21 cellular contexts compared by ENCODE assay signal in genomic region chr3:42991369-42992315, GRCh38. TPM values are rescaled to one million over a fixed set of nuclear protein-coding genes. Genes with fewer than 3 reads are reported as not detected.
A peak's percentile ranks its signal among the peaks of the same experiment; 100 is the strongest.
DNase-seq lines count a peak whose midpoint lies in the region; ATAC-seq and TF ChIP-seq lines count a peak whose summit lies in the region.
"Had no signal": no experiment of that assay in that cellular context is flagged by ENCODE, and none has a peak within 500 bp of the region (broad histone marks: within the 10 kb centered on the region; RNA-seq: fewer than 3 reads in every experiment).

No MANE protein-coding gene starts in this region.

- peak overlapping the region in 52 of 59 donors; percentile 4 to 84 (median 58) for H3K27ac ChIP-seq in dorsolateral prefrontal cortex
- H3K27ac ChIP-seq in mesodermal cell (ENCODE audit: low read depth, low read length, severe bottlenecking) = peak overlapping the region; percentile 37
- peak overlapping the region; percentile 50 to 89 (median 73) for H3K27ac ChIP-seq in tibial nerve
- H3K27ac ChIP-seq: lower lobe of right lung, SJSA1 had no signal

- H3K27me3 Mint-ChIP-seq in activated CD8-positive, alpha-beta T cell treated with anti-CD3 and anti-CD28 coated beads, Interleukin-2, amount 10 ng/mL, durations not matched to agents 7 days and 5 days (ENCODE audit: low read depth) = peaks cover 5% of the 10 kb centered on the region
- H3K27me3 Mint-ChIP-seq in activated CD8-positive, alpha-beta T cell treated with anti-CD3 and anti-CD28 coated beads for 36 hours = no peaks in the 10 kb centered on the region
- peaks cover 0 to under 1% (median 0%) of the 10 kb centered on the region in 5 donors for H3K27me3 Mint-ChIP-seq in naive thymus-derived CD8-positive, alpha-beta T cell
- H3K27me3 Mint-ChIP-seq: activated T-cell treated with anti-CD3 and anti-CD28 coated beads, Interleukin-2, amount 50 U/mL, for 24 hours had no signal

- CTCF ChIA-PET in activated CD8-positive, alpha-beta T cell treated with anti-CD3 and anti-CD28 coated beads, Interleukin-2, amount 10 ng/mL, durations not matched to agents 7 days and 5 days (lab: Charles Lee) = no interaction called here
- CTCF ChIA-PET in activated CD8-positive, alpha-beta T cell treated with anti-CD3 and anti-CD28 coated beads for 36 hours (lab: Charles Lee) = no interaction called here

- no peaks in the 10 kb centered on the region for H3K9me3 ChIP-seq in mesodermal cell (ENCODE audit: control insufficient read depth, low read length)
- no peaks in the 10 kb centered on the region for H3K9me3 ChIP-seq in tibial nerve
- H3K9me3 ChIP-seq: lower lobe of right lung, SJSA1 had no signal

- H3K27ac Mint-ChIP-seq in activated CD8-positive, alpha-beta T cell treated with anti-CD3 and anti-CD28 coated beads, Interleukin-2, amount 10 ng/mL, durations not matched to agents 7 days and 5 days = peak overlapping the region; percentile 22
- no peak overlapping the region for H3K27ac Mint-ChIP-seq in activated CD8-positive, alpha-beta T cell treated with anti-CD3 and anti-CD28 coated beads for 36 hours
- H3K27ac Mint-ChIP-seq in naive thymus-derived CD8-positive, alpha-beta T cell = no peak overlapping the region
- H3K27ac Mint-ChIP-seq: activated T-cell treated with anti-CD3 and anti-CD28 coated beads, Interleukin-2, amount 50 U/mL, for 24 hours; stimulated activated memory B cell treated with anti-CD40 and anti-IgM and Interleukin-4, amounts not matched to agents 10 μg/mL and 1 μg/mL and 100 μg/mL, for 72 hours had no signal

- H3K36me3 Mint-ChIP-seq in activated CD8-positive, alpha-beta T cell treated with anti-CD3 and anti-CD28 coated beads, Interleukin-2, amount 10 ng/mL, durations not matched to agents 7 days and 5 days (ENCODE audit: low read depth) = no peaks in the 10 kb centered on the region
- H3K36me3 Mint-ChIP-seq in activated CD8-positive, alpha-beta T cell treated with anti-CD3 and anti-CD28 coated beads for 36 hours (ENCODE audit: low read depth) = no peaks in the 10 kb centered on the region
- H3K36me3 Mint-ChIP-seq in naive thymus-derived CD8-positive, alpha-beta T cell = no peaks in the 10 kb centered on the region
- H3K36me3 Mint-ChIP-seq: CD4-positive, alpha-beta memory T cell; stimulated activated memory B cell treated with anti-CD40 and anti-IgM and Interleukin-4, amounts not matched to agents 10 μg/mL and 1 μg/mL and 100 μg/mL, for 72 hours had no signal

- H3K27me3 ChIP-seq in dorsolateral prefrontal cortex = no peaks in the 10 kb centered on the region
- H3K27me3 ChIP-seq in tibial nerve = no peaks in the 10 kb centered on the region
- H3K27me3 ChIP-seq: SJSA1 had no signal

- H3K36me3 ChIP-seq in mesodermal cell (ENCODE audit: control insufficient read depth, insufficient read depth, low read length) (no peaks in the 10 kb centered on the region), tibial nerve (no peaks in the 10 kb centered on the region)
- H3K36me3 ChIP-seq: lower lobe of right lung, SJSA1 had no signal

- H3K4me1 ChIP-seq in mesodermal cell (ENCODE audit: control insufficient read depth, insufficient read depth, low read length, poor library complexity, severe bottlenecking) (peaks cover 3% of the 10 kb centered on the region), tibial nerve (peaks cover 0 to 37% (median 7%) of the 10 kb centered on the region in 4 donors)
- H3K4me1 ChIP-seq: lower lobe of right lung, SJSA1 had no signal

- no peak for DNase-seq in activated CD8-positive, alpha-beta T cell treated with anti-CD3 and anti-CD28 coated beads, Interleukin-2, amount 10 ng/mL, durations not matched to agents 7 days and 5 days
- no peak for DNase-seq in activated CD8-positive, alpha-beta T cell treated with anti-CD3 and anti-CD28 coated beads for 36 hours
- DNase-seq in dorsolateral prefrontal cortex (peak in 8 of 10 donors; percentile 51 to 77 (median 62)), tibial nerve (ENCODE audit: low spot score in 2 of 2) (peak in 1 of 2 donors; percentile 43), posterior vena cava (ENCODE audit: low spot score) (no peak)
- no peak for DNase-seq in naive thymus-derived CD8-positive, alpha-beta T cell
- DNase-seq: 8988T; activated CD4-positive, alpha-beta T cell treated with anti-CD3 and anti-CD28 coated beads for 48 hours; activated T-cell treated with anti-CD3 and anti-CD28 coated beads, Interleukin-2, amount 50 U/mL, for 24 hours; amniotic stem cell; CD4-positive, alpha-beta memory T cell; EL; KG1; lower lobe of right lung; NCI-H1105; NCI-H2227 treated with DMSO at 0.1 percent for 48 hours had no signal

- no peak overlapping the region for H3K4me3 Mint-ChIP-seq in activated CD8-positive, alpha-beta T cell treated with anti-CD3 and anti-CD28 coated beads, Interleukin-2, amount 10 ng/mL, durations not matched to agents 7 days and 5 days
- H3K4me3 Mint-ChIP-seq in activated CD8-positive, alpha-beta T cell treated with anti-CD3 and anti-CD28 coated beads for 36 hours = no peak overlapping the region
- peak overlapping the region in 1 of 10 donors; percentile 31 for H3K4me3 Mint-ChIP-seq in naive thymus-derived CD8-positive, alpha-beta T cell
- H3K4me3 Mint-ChIP-seq: activated T-cell treated with anti-CD3 and anti-CD28 coated beads, Interleukin-2, amount 50 U/mL, for 24 hours; CD4-positive, alpha-beta memory T cell; stimulated activated memory B cell treated with anti-CD40 and anti-IgM and Interleukin-4, amounts not matched to agents 10 μg/mL and 1 μg/mL and 100 μg/mL, for 72 hours had no signal

- no peak for TF ChIP-seq POLR2A in tibial nerve (IDR thresholded peaks at IDR 0.05)

- peak overlapping the region in 2 of 59 donors; percentile 5 to 17 for H3K4me3 ChIP-seq in dorsolateral prefrontal cortex
- H3K4me3 ChIP-seq in mesodermal cell (ENCODE audit: extremely low read depth, insufficient read depth, low read length, poor library complexity, severe bottlenecking) = no peak overlapping the region
- no peak overlapping the region for H3K4me3 ChIP-seq in tibial nerve
- H3K4me3 ChIP-seq: lower lobe of right lung, SJSA1 had no signal

- TF ChIP-seq CTCF in activated CD8-positive, alpha-beta T cell treated with anti-CD3 and anti-CD28 coated beads for 36 hours (IDR thresholded peaks at IDR 0.05) = no peak
- no peak for TF ChIP-seq CTCF in dorsolateral prefrontal cortex (IDR thresholded peaks at IDR 0.05 in 54 of 56, conservative IDR thresholded peaks at IDR 0.05 in 2 of 56; ENCODE audit: low read depth in 1 of 56, partially characterized antibody in 56 of 56)
- no peak for TF ChIP-seq CTCF in tibial nerve (IDR thresholded peaks at IDR 0.05)

- peaks cover 15% of the 10 kb centered on the region for H3K4me1 Mint-ChIP-seq in activated CD8-positive, alpha-beta T cell treated with anti-CD3 and anti-CD28 coated beads, Interleukin-2, amount 10 ng/mL, durations not matched to agents 7 days and 5 days (ENCODE audit: low read depth)
- no peaks in the 10 kb centered on the region for H3K4me1 Mint-ChIP-seq in activated CD8-positive, alpha-beta T cell treated with anti-CD3 and anti-CD28 coated beads for 36 hours (ENCODE audit: low read depth)
- peaks cover 0 to 9% (median 5%) of the 10 kb centered on the region in 4 donors for H3K4me1 Mint-ChIP-seq in naive thymus-derived CD8-positive, alpha-beta T cell
- H3K4me1 Mint-ChIP-seq: CD4-positive, alpha-beta memory T cell; stimulated activated memory B cell treated with anti-CD40 and anti-IgM and Interleukin-4, amounts not matched to agents 10 μg/mL and 1 μg/mL and 100 μg/mL, for 72 hours had no signal

- H3K9me3 Mint-ChIP-seq in activated CD8-positive, alpha-beta T cell treated with anti-CD3 and anti-CD28 coated beads, Interleukin-2, amount 10 ng/mL, durations not matched to agents 7 days and 5 days (ENCODE audit: insufficient read depth) = no peaks in the 10 kb centered on the region
- H3K9me3 Mint-ChIP-seq in activated CD8-positive, alpha-beta T cell treated with anti-CD3 and anti-CD28 coated beads for 36 hours = no peaks in the 10 kb centered on the region
- H3K9me3 Mint-ChIP-seq in naive thymus-derived CD8-positive, alpha-beta T cell = no peaks in the 10 kb centered on the region
- H3K9me3 Mint-ChIP-seq: activated T-cell treated with anti-CD3 and anti-CD28 coated beads, Interleukin-2, amount 50 U/mL, for 24 hours; stimulated activated memory B cell treated with anti-CD40 and anti-IgM and Interleukin-4, amounts not matched to agents 10 μg/mL and 1 μg/mL and 100 μg/mL, for 72 hours had no signal

- WGBS in mesodermal cell (ENCODE audit: insufficient coverage in 2 of 2), 2 experiments = 60 to 66% methylated on average over 4 to 6 of the region's 10 CpGs
- WGBS in tibial nerve, 2 donors = 39 to 41% methylated on average over 10 of the region's 10 CpGs

- POLR2A ChIA-PET in activated CD8-positive, alpha-beta T cell treated with anti-CD3 and anti-CD28 coated beads, Interleukin-2, amount 10 ng/mL, durations not matched to agents 7 days and 5 days (lab: Charles Lee) = no interaction called here
- POLR2A ChIA-PET in activated CD8-positive, alpha-beta T cell treated with anti-CD3 and anti-CD28 coated beads for 36 hours (lab: Charles Lee) = no interaction called here
- POLR2A ChIA-PET in naive thymus-derived CD8-positive, alpha-beta T cell (lab: Charles Lee) = no interaction called here

- peak in 1 of 2 donors; percentile 79 for TF ChIP-seq EP300 in tibial nerve (IDR thresholded peaks at IDR 0.05)

- intact Hi-C loops in activated CD8-positive, alpha-beta T cell treated with anti-CD3 and anti-CD28 coated beads for 36 hours (cut with micrococcal nuclease) = no loop called here
- intact Hi-C loops in dorsolateral prefrontal cortex (cut with DNase I) (loop anchor here in 1 of 2 donors (2.0 kb wide), 1 partner anchor 51 kb away; no protein-coding TSS in a partner anchor), posterior vena cava (cut with DNase I) (no loop called here)

- no peak for ATAC-seq in activated CD8-positive, alpha-beta T cell treated with anti-CD3 and anti-CD28 coated beads, Interleukin-2, amount 10 ng/mL, durations not matched to agents 7 days and 5 days
- ATAC-seq in activated CD8-positive, alpha-beta T cell treated with anti-CD3 and anti-CD28 coated beads for 36 hours = no peak
- ATAC-seq in naive thymus-derived CD8-positive, alpha-beta T cell = no peak
- ATAC-seq in GM21786 (IDR thresholded peaks at IDR 0.05; ENCODE audit: unreplicated experiment) = no peak
- ATAC-seq: lower lobe of right lung; stimulated activated memory B cell treated with anti-CD40 and anti-IgM and Interleukin-4, amounts not matched to agents 10 μg/mL and 1 μg/mL and 100 μg/mL, for 72 hours had no signal

RNA-seq across cellular contexts. Expression of gene GASK1A, which starts 12.5 kb away (rescaled TPM):
- not detected for total RNA-seq in activated CD8-positive, alpha-beta T cell treated with anti-CD3 and anti-CD28 coated beads, Interleukin-2, amount 10 ng/mL, durations not matched to agents 7 days and 5 days
- under 1 TPM in 1 of 2 experiments, not detected in 1; 0.11 TPM for total RNA-seq in activated CD8-positive, alpha-beta T cell treated with anti-CD3 and anti-CD28 coated beads for 36 hours
- total RNA-seq in dorsolateral prefrontal cortex (10 to 100 TPM in 113 of 120 experiments, 1 to 10 TPM in 7; 8.4 to 31.4 (median 14.8) TPM), tibial nerve (10 to 100 TPM; 43.0 to 70.6 (median 49.5) TPM), posterior vena cava (10 to 100 TPM; 35.0 to 80.1 TPM)
- 0.22 TPM for polyA plus RNA-seq in mesodermal cell (2013, experiment 1 of 2)
- 0.40 TPM for polyA plus RNA-seq in mesodermal cell (2013, experiment 2 of 2)
- under 1 TPM in 1 of 2 experiments, not detected in 1; 0.14 TPM for total RNA-seq in naive thymus-derived CD8-positive, alpha-beta T cell
- polyA plus RNA-seq in naive thymus-derived CD8-positive, alpha-beta T cell = under 1 TPM in 1 of 3 donors, not detected in 2; 0.09 TPM
- total RNA-seq: CD4-positive, alpha-beta memory T cell; SJSA1 had no signal
- polyA plus RNA-seq: CD4-positive, alpha-beta memory T cell; neural cell had no signal

Comparison
In these comparisons a context has a peak if more than half of its experiments do, and no peak if none do; other contexts are left out.
1. DNase-seq: peak in dorsolateral prefrontal cortex (8 of 10); none in activated CD8-positive, alpha-beta T cell treated with anti-CD3 and anti-CD28 coated beads, Interleukin-2, amount 10 ng/mL, durations not matched to agents 7 days and 5 days (single experiment), activated CD8-positive, alpha-beta T cell treated with anti-CD3 and anti-CD28 coated beads for 36 hours (single experiment), naive thymus-derived CD8-positive, alpha-beta T cell (0 of 10) and posterior vena cava (single experiment).
2. RNA of gene GASK1A, which starts 12.5 kb away (total RNA-seq): 35.0 to 80.1 TPM in posterior vena cava, 43.0 to 70.6 TPM in tibial nerve and 8.4 to 31.4 TPM in dorsolateral prefrontal cortex; 0.14 TPM in naive thymus-derived CD8-positive, alpha-beta T cell, 0.11 TPM in activated CD8-positive, alpha-beta T cell treated with anti-CD3 and anti-CD28 coated beads for 36 hours and not detected in activated CD8-positive, alpha-beta T cell treated with anti-CD3 and anti-CD28 coated beads, Interleukin-2, amount 10 ng/mL, durations not matched to agents 7 days and 5 days; every median in the first group is over 4 times any median in the second.
3. Peak in every context shown above with its lines, with median percentiles within 50 percentile points of each other: H3K27ac ChIP-seq.